In genomic region chr10:47404446-47404845, GRCh38 we compare ENCODE assay signal across 26 cellular contexts. TPM values are rescaled to one million over a fixed set of nuclear protein-coding genes. Genes with fewer than 3 reads are reported as not detected.
A peak's percentile ranks its signal among the peaks of the same experiment; 100 is the strongest.
DNase-seq lines count a peak whose midpoint lies in the region; ATAC-seq, FAIRE-seq and TF ChIP-seq lines count a peak whose summit lies in the region.
"Had no signal": no experiment of that assay in that cellular context is flagged by ENCODE, and none has a peak within 500 bp of the region (broad histone marks: within the 10 kb centered on the region; RNA-seq: fewer than 3 reads in every experiment).

No MANE protein-coding gene starts in this region.

- H2AFZ ChIP-seq in GM23338 (no peak overlapping the region), keratinocyte (ENCODE audit: control insufficient read depth, low read length) (peak overlapping the region; percentile 8)

- H3K4me2 ChIP-seq in GM23338 (no peak overlapping the region), keratinocyte (ENCODE audit: control insufficient read depth, extremely low read depth, insufficient read depth, low read depth, low read length) (no peak overlapping the region)

- H3K27me3 ChIP-seq in GM23338 (ENCODE audit: insufficient read depth), result no peaks in the 10 kb centered on the region
- no peaks in the 10 kb centered on the region for H3K27me3 ChIP-seq in keratinocyte (ENCODE audit: control insufficient read depth, extremely low read depth, insufficient read depth, low read length)
- peaks cover 0 to 6% (median 0%) of the 10 kb centered on the region in 7 donors for H3K27me3 ChIP-seq in spleen (replicated peaks in 1 of 7)
- H3K27me3 ChIP-seq in HAP-1 (ENCODE audit: low read depth), result no peaks in the 10 kb centered on the region
- H3K27me3 ChIP-seq: testis had no signal

- 83 to 88% (median 86%) methylated on average over 6 of the region's 6 CpGs for WGBS in spleen, 5 donors

- intact Hi-C loops in spleen (cut with DNase I; ENCODE audit: low total_unique reads), result no loop called here

- no peak overlapping the region for H3K4me3 Mint-ChIP-seq in GM23338
- H3K4me3 Mint-ChIP-seq in activated CD8-positive, alpha-beta T cell treated with anti-CD3 and anti-CD28 coated beads, Interleukin-2, amount 10 ng/mL, durations not matched to agents 7 days and 5 days, result no peak overlapping the region
- H3K4me3 Mint-ChIP-seq: activated naive CD8-positive, alpha-beta T cell; activated T-cell treated with anti-CD3 and anti-CD28 coated beads, Interleukin-2, amount 50 U/mL, for 72 hours; CD8-positive, alpha-beta T cell had no signal

- in situ Hi-C loops in HAP-1 (cut with MboI; ENCODE audit: low sequenced_read_pairs), result no loop called here

- H3K79me2 ChIP-seq in GM23338 (replicated peaks; ENCODE audit: insufficient read depth) (no peaks in the 10 kb centered on the region), keratinocyte (ENCODE audit: control insufficient read depth, insufficient read depth, low read length) (no peaks in the 10 kb centered on the region)

- H3K27ac Mint-ChIP-seq in GM23338, result no peak overlapping the region
- no peak overlapping the region for H3K27ac Mint-ChIP-seq in activated CD8-positive, alpha-beta T cell treated with anti-CD3 and anti-CD28 coated beads, Interleukin-2, amount 10 ng/mL, durations not matched to agents 7 days and 5 days
- H3K27ac Mint-ChIP-seq: activated naive CD8-positive, alpha-beta T cell; activated T-cell treated with anti-CD3 and anti-CD28 coated beads, Interleukin-2, amount 50 U/mL, for 72 hours; CD8-positive, alpha-beta T cell had no signal

- H3K4me1 ChIP-seq in GM23338 (ENCODE audit: insufficient read depth), result peaks cover 9% of the 10 kb centered on the region; the same call in 1 of the 2 replicates
- peaks cover 56% of the 10 kb centered on the region for H3K4me1 ChIP-seq in keratinocyte (ENCODE audit: control insufficient read depth, extremely low read depth, insufficient read depth, low read length)
- peaks cover 0 to 27% (median 6%) of the 10 kb centered on the region in 6 donors for H3K4me1 ChIP-seq in spleen
- H3K4me1 ChIP-seq in HAP-1, result no peaks in the 10 kb centered on the region

- peak; percentile 23 for DNase-seq in GM23338 (ENCODE audit: low spot score)
- DNase-seq in RWPE1 (ENCODE audit: low spot score), result no peak
- DNase-seq in keratinocyte (ENCODE audit: low read depth, low spot score), result no peak
- DNase-seq in spleen, result peak; percentile 71
- DNase-seq in activated naive CD4-positive, alpha-beta T cell treated with Interleukin-2 at 50 U/mL for 16 hours, result no peak
- no peak for DNase-seq in activated CD8-positive, alpha-beta T cell treated with anti-CD3 and anti-CD28 coated beads, Interleukin-2, amount 10 ng/mL, durations not matched to agents 7 days and 5 days
- DNase-seq in HAP-1 (ENCODE audit: low spot score in 2 of 2), result no peak
- DNase-seq: activated CD4-positive, alpha-beta T cell treated with anti-CD3 and anti-CD28 coated beads for 1 hour; activated T-cell treated with anti-CD3 and anti-CD28 coated beads, Interleukin-2, amount 50 U/mL, for 72 hours; DMS79; effector CD8-positive, alpha-beta T cell; Kasumi-1; NCI-H1092; NCI-H2081; NCI-H446 treated with DMSO at 0.1 percent for 48 hours; testis had no signal

- CTCF ChIA-PET in RWPE1 (lab: Yijun Ruan, JAX), result no interaction called here
- CTCF ChIA-PET in activated CD8-positive, alpha-beta T cell treated with anti-CD3 and anti-CD28 coated beads, Interleukin-2, amount 10 ng/mL, durations not matched to agents 7 days and 5 days (lab: Charles Lee), result no interaction called here

- dilution Hi-C loops in keratinocyte (cut with MboI; ENCODE audit: extremely low pct_ligation_motif_present, low sequenced_read_pairs), result no loop called here

- TF ChIP-seq POLR2A in spleen (IDR thresholded peaks at IDR 0.05), result no peak

- H4K20me1 ChIP-seq in GM23338 (replicated peaks; ENCODE audit: insufficient read depth) (no peaks in the 10 kb centered on the region), keratinocyte (ENCODE audit: control insufficient read depth, extremely low read depth, insufficient read depth, low read length) (no peaks in the 10 kb centered on the region)

- POLR2A ChIA-PET in RWPE1 (lab: Yijun Ruan, JAX; ENCODE audit: low non-redundant PET), result no interaction called here
- POLR2A ChIA-PET in activated CD8-positive, alpha-beta T cell treated with anti-CD3 and anti-CD28 coated beads, Interleukin-2, amount 10 ng/mL, durations not matched to agents 7 days and 5 days (lab: Charles Lee), result no interaction called here

- H3K36me3 Mint-ChIP-seq in GM23338 (ENCODE audit: low read depth), result no peaks in the 10 kb centered on the region
- no peaks in the 10 kb centered on the region for H3K36me3 Mint-ChIP-seq in activated CD8-positive, alpha-beta T cell treated with anti-CD3 and anti-CD28 coated beads, Interleukin-2, amount 10 ng/mL, durations not matched to agents 7 days and 5 days (ENCODE audit: low read depth)
- H3K36me3 Mint-ChIP-seq: activated naive CD8-positive, alpha-beta T cell; CD8-positive, alpha-beta T cell had no signal

- H3K9me1 ChIP-seq in keratinocyte (ENCODE audit: control insufficient read depth, extremely low read depth, insufficient read depth, low read length), result no peaks in the 10 kb centered on the region

- no peaks in the 10 kb centered on the region for H3F3A ChIP-seq in GM23338 (replicated peaks; ENCODE audit: low read depth)

- H3K27me3 Mint-ChIP-seq in GM23338 (ENCODE audit: insufficient read depth, low read depth, poor library complexity), result peaks cover 10% of the 10 kb centered on the region
- H3K27me3 Mint-ChIP-seq in activated CD8-positive, alpha-beta T cell treated with anti-CD3 and anti-CD28 coated beads, Interleukin-2, amount 10 ng/mL, durations not matched to agents 7 days and 5 days (ENCODE audit: low read depth), result no peaks in the 10 kb centered on the region

- ATAC-seq in GM23338, result peak; percentile 30
- no peak for ATAC-seq in activated CD8-positive, alpha-beta T cell treated with anti-CD3 and anti-CD28 coated beads, Interleukin-2, amount 10 ng/mL, durations not matched to agents 7 days and 5 days
- ATAC-seq: activated T-cell treated with anti-CD3 and anti-CD28 coated beads, Interleukin-2, amount 50 U/mL, for 72 hours; CD8-positive, alpha-beta T cell had no signal

- H3K9ac ChIP-seq in keratinocyte (ENCODE audit: control insufficient read depth, extremely low read depth, insufficient read depth, low read length), result no peak overlapping the region

- no peaks in the 10 kb centered on the region for H3K9me3 Mint-ChIP-seq in GM23338
- H3K9me3 Mint-ChIP-seq in activated CD8-positive, alpha-beta T cell treated with anti-CD3 and anti-CD28 coated beads, Interleukin-2, amount 10 ng/mL, durations not matched to agents 7 days and 5 days (ENCODE audit: insufficient read depth), result no peaks in the 10 kb centered on the region
- H3K9me3 Mint-ChIP-seq: activated T-cell treated with anti-CD3 and anti-CD28 coated beads, Interleukin-2, amount 50 U/mL, for 72 hours; CD8-positive, alpha-beta T cell had no signal

- peaks cover 25% of the 10 kb centered on the region for H3K4me1 Mint-ChIP-seq in GM23338
- no peaks in the 10 kb centered on the region for H3K4me1 Mint-ChIP-seq in activated CD8-positive, alpha-beta T cell treated with anti-CD3 and anti-CD28 coated beads, Interleukin-2, amount 10 ng/mL, durations not matched to agents 7 days and 5 days (ENCODE audit: low read depth)

- FAIRE-seq in keratinocyte (lab: Jason Lieb, UNC), result no peak

- H3K9me2 ChIP-seq in GM23338 (ENCODE audit: insufficient read depth), result 0 out of 2 replicates have a peak, but pooled peaks cover 2% of the 10 kb centered on the region

- H3K4me3 ChIP-seq in GM23338 (no peak overlapping the region), keratinocyte (ENCODE audit: control insufficient read depth in 2 of 3, extremely low read depth in 1 of 3, insufficient read depth in 2 of 3, low read depth in 1 of 3, low read length in 3 of 3) (no peak overlapping the region), spleen (no peak overlapping the region), HAP-1 (no peak overlapping the region)
- H3K4me3 ChIP-seq: testis had no signal

- TF ChIP-seq CTCF in GM23338 (conservative IDR thresholded peaks at IDR 0.05; ENCODE audit: low read depth in 2 of 2) (peak in 1 of 2 experiments; percentile 51; a peak in 2 of 4 replicates), RWPE1 (conservative IDR thresholded peaks at IDR 0.05; ENCODE audit: low read depth) (no peak), keratinocyte (optimal IDR thresholded peaks at IDR 0.05 in 1 of 3, IDR thresholded peaks at IDR 0.05 in 1 of 3, conservative IDR thresholded peaks at IDR 0.05 in 1 of 3; ENCODE audit: extremely low read depth in 1 of 3, insufficient read depth in 2 of 3, low read length in 3 of 3) (peak in 1 of 3 experiments; percentile 25), spleen (IDR thresholded peaks at IDR 0.05 in 8 of 11, conservative IDR thresholded peaks at IDR 0.05 in 3 of 11) (no peak)

- no peaks in the 10 kb centered on the region for H3K9me3 ChIP-seq in keratinocyte (ENCODE audit: control insufficient read depth, low read depth, low read length)
- H3K9me3 ChIP-seq in spleen, result no peaks in the 10 kb centered on the region
- H3K9me3 ChIP-seq in HAP-1, result no peaks in the 10 kb centered on the region
- H3K9me3 ChIP-seq: testis had no signal

- H3K36me3 ChIP-seq in GM23338 (ENCODE audit: insufficient read depth) (no peaks in the 10 kb centered on the region), keratinocyte (ENCODE audit: control insufficient read depth in 2 of 2, extremely low read depth in 1 of 2, insufficient read depth in 2 of 2, low read length in 2 of 2) (no peaks in the 10 kb centered on the region), spleen (no peaks in the 10 kb centered on the region), HAP-1 (replicated peaks) (no peaks in the 10 kb centered on the region)

- H3K27ac ChIP-seq in GM23338 (ENCODE audit: low read depth) (no peak overlapping the region), RWPE1 (peak overlapping the region; percentile 86), keratinocyte (ENCODE audit: control insufficient read depth, insufficient read depth, low read length) (no peak overlapping the region), spleen (peak overlapping the region in 2 of 8 donors; percentile 3 to 4)
- H3K27ac ChIP-seq: testis had no signal

RNA-seq across cellular contexts. Expression of gene ZNF488, which starts 20.4 kb away (rescaled TPM):
- 5.2 and 7.8 TPM in 2 replicates for total RNA-seq in GM23338 (2014; rRNA removed; shearing (Covaris generic))
- 1.7 and 2.5 TPM in 2 replicates for polyA plus RNA-seq in GM23338 (2016; fragmentation: Nextera tagmentation; extraction: Ambion mirVana)
- polyA plus RNA-seq in keratinocyte, result 1.2 to 1.4 TPM (median 1.4 TPM) in 3 replicates
- polyA plus RNA-seq in keratinocyte (2011; ENCODE audit: low read depth), result 0.10 TPM
- polyA plus RNA-seq in keratinocyte (2011; cell fraction: cytosol; rRNA removed), result 0.67 and 0.83 TPM in 2 replicates
- polyA plus RNA-seq in keratinocyte (2011; cell fraction: nucleus; rRNA removed), result 0.57 and 0.61 TPM in 2 replicates
- 0.79 and 1.1 TPM in 2 replicates for polyA plus RNA-seq in keratinocyte (2012; ENCODE audit: low replicate concordance)
- polyA minus RNA-seq in keratinocyte, result 1.2 to 3.1 TPM (median 1.8 TPM) in 3 replicates
- polyA minus RNA-seq in keratinocyte (2011; cell fraction: cytosol; rRNA and poly(A)+ RNA removed), result 1.3 TPM
- polyA minus RNA-seq in keratinocyte (2011; cell fraction: nucleus; rRNA and poly(A)+ RNA removed), result 0.31 and 0.32 TPM in 2 replicates
- total RNA-seq in spleen, result under 1 TPM in 3 of 7 donors, not detected in 4; 0.09 to 0.26 (median 0.13) TPM
- under 1 TPM in 1 of 3 donors, not detected in 2; 0.02 TPM for polyA plus RNA-seq in spleen
- total RNA-seq in activated CD8-positive, alpha-beta T cell treated with anti-CD3 and anti-CD28 coated beads, Interleukin-2, amount 10 ng/mL, durations not matched to agents 7 days and 5 days, result not detected
- total RNA-seq: CD8-positive, alpha-beta T cell; fibroblast of lung; glomerular endothelial cell; right cardiac atrium had no signal

RNA-seq across cellular contexts. Expression of gene RBP3, which starts 56.3 kb away (rescaled TPM):
- not detected in 2 replicates for total RNA-seq in GM23338 (2014; rRNA removed; shearing (Covaris generic))
- polyA plus RNA-seq in GM23338 (2016; fragmentation: Nextera tagmentation; extraction: Ambion mirVana), result not detected in 2 replicates
- polyA plus RNA-seq in keratinocyte, result not detected in 3 replicates
- polyA plus RNA-seq in keratinocyte (2011; ENCODE audit: low read depth), result not detected
- polyA plus RNA-seq in keratinocyte (2011; cell fraction: cytosol; rRNA removed), result not detected in 2 replicates
- polyA plus RNA-seq in keratinocyte (2011; cell fraction: nucleus; rRNA removed), result not detected in 2 replicates
- polyA plus RNA-seq in keratinocyte (2012; ENCODE audit: low replicate concordance), result not detected in 2 replicates
- not detected in 3 replicates for polyA minus RNA-seq in keratinocyte
- not detected for polyA minus RNA-seq in keratinocyte (2011; cell fraction: cytosol; rRNA and poly(A)+ RNA removed)
- not detected in 2 replicates for polyA minus RNA-seq in keratinocyte (2011; cell fraction: nucleus; rRNA and poly(A)+ RNA removed)
- not detected for total RNA-seq in spleen
- not detected for polyA plus RNA-seq in spleen
- not detected for total RNA-seq in activated CD8-positive, alpha-beta T cell treated with anti-CD3 and anti-CD28 coated beads, Interleukin-2, amount 10 ng/mL, durations not matched to agents 7 days and 5 days
- total RNA-seq: activated CD8-positive, alpha-beta memory T cell treated with anti-CD3 and anti-CD28 coated beads for 36 hours; activated T-cell treated with anti-CD3 and anti-CD28 coated beads, Interleukin-2, amount 50 U/mL, for 72 hours; CD8-positive, alpha-beta T cell; chondrocyte; fibroblast of lung; glomerular endothelial cell; H4; lower leg skin; omental fat pad; right cardiac atrium had no signal
- polyA plus RNA-seq: fibroblast of lung, right cardiac atrium had no signal

Comparison
In these comparisons a context has a peak if more than half of its experiments do, and no peak if none do; other contexts are left out.
1. DNase-seq: peak in GM23338 (single experiment) and spleen (single experiment); none in RWPE1 (single experiment), keratinocyte (single experiment), activated naive CD4-positive, alpha-beta T cell treated with Interleukin-2 at 50 U/mL for 16 hours (single experiment), activated CD8-positive, alpha-beta T cell treated with anti-CD3 and anti-CD28 coated beads, Interleukin-2, amount 10 ng/mL, durations not matched to agents 7 days and 5 days (single experiment) and HAP-1 (0 of 2).